In genomic region chr7:143284591-143285453, GRCh38 we compare ENCODE assay signal across 1 cellular context.
TF ChIP-seq lines count a peak whose summit lies in the region.

TSS of gene TMEM139 (plus strand) at chr7:143284958. CDS start at chr7:143285958, 1,000 bp downstream.

TF ChIP-seq in GM12878, 131 proteins besides CTCF, POLR2A, EP300 and RAD21 (continued from another document):
- TF ChIP-seq ELK1 (IDR thresholded peaks at IDR 0.05; ENCODE audit: low read depth, low read length) (no peak), USF1 (IDR thresholded peaks at IDR 0.05; ENCODE audit: borderline replicate concordance, extremely low read length, insufficient read depth, low read depth, low read length) (no peak), IRF5 (IDR thresholded peaks at IDR 0.05; ENCODE audit: borderline replicate concordance) (no peak), HDAC2 (IDR thresholded peaks at IDR 0.05) (no peak), ZBTB40 (IDR thresholded peaks at IDR 0.05; ENCODE audit: borderline replicate concordance) (no peak), DPF2 (IDR thresholded peaks at IDR 0.05) (no peak), ZNF592 (IDR thresholded peaks at IDR 0.05) (no peak), NFYA (IDR thresholded peaks at IDR 0.05; ENCODE audit: borderline replicate concordance, low read depth, low read length) (no peak), TAF1 (IDR thresholded peaks at IDR 0.05; ENCODE audit: borderline replicate concordance, low read depth, low read length) (no peak), NBN (IDR thresholded peaks at IDR 0.05) (no peak), EZH2 (IDR thresholded peaks at IDR 0.05; ENCODE audit: borderline replicate concordance, control insufficient read depth, low read depth, low read length) (no peak), KLF5 (IDR thresholded peaks at IDR 0.05; ENCODE audit: partially characterized antibody) (no peak), CBX3 (IDR thresholded peaks at IDR 0.05; ENCODE audit: borderline replicate concordance, low read depth) (no peak), POLR2AphosphoS2 (IDR thresholded peaks at IDR 0.05; ENCODE audit: low read depth, low read length) (no peak), JUNB (IDR thresholded peaks at IDR 0.05) (no peak)
- TF ChIP-seq, protein P1, sequence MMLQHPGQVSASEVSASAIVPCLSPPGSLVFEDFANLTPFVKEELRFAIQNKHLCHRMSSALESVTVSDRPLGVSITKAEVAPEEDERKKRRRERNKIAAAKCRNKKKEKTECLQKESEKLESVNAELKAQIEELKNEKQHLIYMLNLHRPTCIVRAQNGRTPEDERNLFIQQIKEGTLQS (IDR thresholded peaks at IDR 0.05; ENCODE audit: borderline replicate concordance, extremely low read depth, low read depth, low read length), result no peak
